In the genomic region with DNA sequence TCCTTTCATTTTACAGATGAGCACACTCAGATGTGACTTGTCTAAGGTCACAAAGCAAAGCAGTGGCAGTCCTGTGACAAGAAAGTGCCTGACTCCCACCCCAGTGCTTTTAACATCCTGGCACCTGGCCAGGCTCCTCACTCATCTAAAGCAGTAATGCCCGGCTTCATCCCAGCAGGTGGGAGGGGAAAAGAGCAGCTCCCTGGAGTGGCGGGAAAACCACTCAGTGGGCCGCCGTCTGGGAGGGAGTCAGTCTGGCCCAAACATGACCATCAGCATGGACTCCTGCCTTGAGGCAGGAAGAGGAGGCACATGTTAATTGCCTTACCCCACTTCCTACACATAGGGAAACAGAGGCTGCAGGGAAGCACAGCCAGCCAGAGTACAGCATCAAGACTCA, we compare ENCODE assay signal across 1 cellular context.
TF ChIP-seq lines count a peak whose summit lies in the region.

No MANE protein-coding gene starts in this region.

TF ChIP-seq in HEK293, 187 proteins besides CTCF, POLR2A, EP300 and RAD21:
- TF ChIP-seq, protein P1, sequence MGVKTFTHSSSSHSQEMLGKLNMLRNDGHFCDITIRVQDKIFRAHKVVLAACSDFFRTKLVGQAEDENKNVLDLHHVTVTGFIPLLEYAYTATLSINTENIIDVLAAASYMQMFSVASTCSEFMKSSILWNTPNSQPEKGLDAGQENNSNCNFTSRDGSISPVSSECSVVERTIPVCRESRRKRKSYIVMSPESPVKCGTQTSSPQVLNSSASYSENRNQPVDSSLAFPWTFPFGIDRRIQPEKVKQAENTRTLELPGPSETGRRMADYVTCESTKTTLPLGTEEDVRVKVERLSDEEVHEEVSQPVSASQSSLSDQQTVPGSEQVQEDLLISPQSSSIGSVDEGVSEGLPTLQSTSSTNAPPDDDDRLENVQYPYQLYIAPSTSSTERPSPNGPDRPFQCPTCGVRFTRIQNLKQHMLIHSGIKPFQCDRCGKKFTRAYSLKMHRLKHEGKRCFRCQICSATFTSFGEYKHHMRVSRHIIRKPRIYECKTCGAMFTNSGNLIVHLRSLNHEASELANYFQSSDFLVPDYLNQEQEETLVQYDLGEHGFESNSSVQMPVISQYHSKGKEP (tag by site-specific recombination; IDR thresholded peaks at IDR 0.05), result peak; percentile 63
- TF ChIP-seq EGR2 (tag by site-specific recombination; IDR thresholded peaks at IDR 0.05; ENCODE audit: low read depth), result peak; percentile 79
- TF ChIP-seq, protein P2, sequence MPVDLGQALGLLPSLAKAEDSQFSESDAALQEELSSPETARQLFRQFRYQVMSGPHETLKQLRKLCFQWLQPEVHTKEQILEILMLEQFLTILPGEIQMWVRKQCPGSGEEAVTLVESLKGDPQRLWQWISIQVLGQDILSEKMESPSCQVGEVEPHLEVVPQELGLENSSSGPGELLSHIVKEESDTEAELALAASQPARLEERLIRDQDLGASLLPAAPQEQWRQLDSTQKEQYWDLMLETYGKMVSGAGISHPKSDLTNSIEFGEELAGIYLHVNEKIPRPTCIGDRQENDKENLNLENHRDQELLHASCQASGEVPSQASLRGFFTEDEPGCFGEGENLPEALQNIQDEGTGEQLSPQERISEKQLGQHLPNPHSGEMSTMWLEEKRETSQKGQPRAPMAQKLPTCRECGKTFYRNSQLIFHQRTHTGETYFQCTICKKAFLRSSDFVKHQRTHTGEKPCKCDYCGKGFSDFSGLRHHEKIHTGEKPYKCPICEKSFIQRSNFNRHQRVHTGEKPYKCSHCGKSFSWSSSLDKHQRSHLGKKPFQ (tag by site-specific recombination; IDR thresholded peaks at IDR 0.05), result 0 out of 2 replicates have a peak, but pooled peaks have one; percentile 40
- 0 out of 2 replicates have a peak, but pooled peaks have one; percentile 55 for TF ChIP-seq ZFP69B (tag by site-specific recombination; IDR thresholded peaks at IDR 0.05)
- peak; percentile 76 for TF ChIP-seq ZFHX2 (tag by site-specific recombination; conservative IDR thresholded peaks at IDR 0.05)
- no peak for TF ChIP-seq ZNF701 (tag by site-specific recombination; IDR thresholded peaks at IDR 0.05)
- TF ChIP-seq GLIS2 (tag by site-specific recombination; IDR thresholded peaks at IDR 0.05), result peak; percentile 69
- peak; percentile 97 for TF ChIP-seq FEZF1 (tag by site-specific recombination; IDR thresholded peaks at IDR 0.05)
- TF ChIP-seq ZNF585B (tag by site-specific recombination; IDR thresholded peaks at IDR 0.05), result no peak
- TF ChIP-seq ZBTB8A (tag by site-specific recombination; IDR thresholded peaks at IDR 0.05), result peak; percentile 23
- peak; percentile 47 for TF ChIP-seq SP2 (tag by site-specific recombination; IDR thresholded peaks at IDR 0.05)
- TF ChIP-seq IKZF3 (tag by site-specific recombination; IDR thresholded peaks at IDR 0.05), result peak; percentile 97
- no peak for TF ChIP-seq ZNF548 (tag by site-specific recombination; IDR thresholded peaks at IDR 0.05)
- TF ChIP-seq, protein P3, sequence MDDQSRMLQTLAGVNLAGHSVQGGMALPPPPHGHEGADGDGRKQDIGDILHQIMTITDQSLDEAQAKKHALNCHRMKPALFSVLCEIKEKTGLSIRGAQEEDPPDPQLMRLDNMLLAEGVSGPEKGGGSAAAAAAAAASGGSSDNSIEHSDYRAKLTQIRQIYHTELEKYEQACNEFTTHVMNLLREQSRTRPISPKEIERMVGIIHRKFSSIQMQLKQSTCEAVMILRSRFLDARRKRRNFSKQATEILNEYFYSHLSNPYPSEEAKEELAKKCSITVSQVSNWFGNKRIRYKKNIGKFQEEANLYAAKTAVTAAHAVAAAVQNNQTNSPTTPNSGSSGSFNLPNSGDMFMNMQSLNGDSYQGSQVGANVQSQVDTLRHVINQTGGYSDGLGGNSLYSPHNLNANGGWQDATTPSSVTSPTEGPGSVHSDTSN (CRISPR knock-in tag; IDR thresholded peaks at IDR 0.05), result no peak
- TF ChIP-seq, protein P4, sequence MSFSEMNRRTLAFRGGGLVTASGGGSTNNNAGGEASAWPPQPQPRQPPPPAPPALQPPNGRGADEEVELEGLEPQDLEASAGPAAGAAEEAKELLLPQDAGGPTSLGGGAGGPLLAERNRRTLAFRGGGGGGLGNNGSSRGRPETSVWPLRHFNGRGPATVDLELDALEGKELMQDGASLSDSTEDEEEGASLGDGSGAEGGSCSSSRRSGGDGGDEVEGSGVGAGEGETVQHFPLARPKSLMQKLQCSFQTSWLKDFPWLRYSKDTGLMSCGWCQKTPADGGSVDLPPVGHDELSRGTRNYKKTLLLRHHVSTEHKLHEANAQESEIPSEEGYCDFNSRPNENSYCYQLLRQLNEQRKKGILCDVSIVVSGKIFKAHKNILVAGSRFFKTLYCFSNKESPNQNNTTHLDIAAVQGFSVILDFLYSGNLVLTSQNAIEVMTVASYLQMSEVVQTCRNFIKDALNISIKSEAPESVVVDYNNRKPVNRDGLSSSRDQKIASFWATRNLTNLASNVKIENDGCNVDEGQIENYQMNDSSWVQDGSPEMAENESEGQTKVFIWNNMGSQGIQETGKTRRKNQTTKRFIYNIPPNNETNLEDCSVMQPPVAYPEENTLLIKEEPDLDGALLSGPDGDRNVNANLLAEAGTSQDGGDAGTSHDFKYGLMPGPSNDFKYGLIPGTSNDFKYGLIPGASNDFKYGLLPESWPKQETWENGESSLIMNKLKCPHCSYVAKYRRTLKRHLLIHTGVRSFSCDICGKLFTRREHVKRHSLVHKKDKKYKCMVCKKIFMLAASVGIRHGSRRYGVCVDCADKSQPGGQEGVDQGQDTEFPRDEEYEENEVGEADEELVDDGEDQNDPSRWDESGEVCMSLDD (tag by site-specific recombination; IDR thresholded peaks at IDR 0.05), result no peak
- TF ChIP-seq ZNF600 (tag by site-specific recombination; IDR thresholded peaks at IDR 0.05), result peak; percentile 28; the same call in 1 of the 2 replicates
- peak; percentile 66; the same call in 1 of the 2 replicates for TF ChIP-seq ZNF24 (tag by site-specific recombination; IDR thresholded peaks at IDR 0.05)
- peak; percentile 82; the same call in 1 of the 2 replicates for TF ChIP-seq ZNF423 (tag by site-specific recombination; IDR thresholded peaks at IDR 0.05)
- TF ChIP-seq OSR2 (tag by site-specific recombination; IDR thresholded peaks at IDR 0.05), result peak; percentile 66
- peak; percentile 84 for TF ChIP-seq GLIS1 (tag by site-specific recombination; IDR thresholded peaks at IDR 0.05)
- no peak for TF ChIP-seq ZBTB1 (tag by site-specific recombination; IDR thresholded peaks at IDR 0.05)
- TF ChIP-seq ZNF341 (tag by site-specific recombination; IDR thresholded peaks at IDR 0.05; ENCODE audit: low read depth), result peak; percentile 88
- TF ChIP-seq ZNF394 (tag by site-specific recombination; IDR thresholded peaks at IDR 0.05; ENCODE audit: borderline replicate concordance), result peak; percentile 57
- 0 out of 2 replicates have a peak, but pooled peaks have one; percentile 4 for TF ChIP-seq ZNF624 (tag by site-specific recombination; IDR thresholded peaks at IDR 0.05)
- TF ChIP-seq SP7 (tag by site-specific recombination; IDR thresholded peaks at IDR 0.05), result peak; percentile 33; the same call in 1 of the 2 replicates
- TF ChIP-seq ZNF561 (tag by site-specific recombination; IDR thresholded peaks at IDR 0.05; ENCODE audit: borderline replicate concordance), result peak; percentile 97
- TF ChIP-seq ZNF664 (tag by site-specific recombination; IDR thresholded peaks at IDR 0.05), result peak; percentile 53; the same call in 1 of the 2 replicates
- TF ChIP-seq ZSCAN30 (tag by site-specific recombination; IDR thresholded peaks at IDR 0.05), result peak; percentile 79; the same call in 1 of the 2 replicates
- TF ChIP-seq, protein P5, sequence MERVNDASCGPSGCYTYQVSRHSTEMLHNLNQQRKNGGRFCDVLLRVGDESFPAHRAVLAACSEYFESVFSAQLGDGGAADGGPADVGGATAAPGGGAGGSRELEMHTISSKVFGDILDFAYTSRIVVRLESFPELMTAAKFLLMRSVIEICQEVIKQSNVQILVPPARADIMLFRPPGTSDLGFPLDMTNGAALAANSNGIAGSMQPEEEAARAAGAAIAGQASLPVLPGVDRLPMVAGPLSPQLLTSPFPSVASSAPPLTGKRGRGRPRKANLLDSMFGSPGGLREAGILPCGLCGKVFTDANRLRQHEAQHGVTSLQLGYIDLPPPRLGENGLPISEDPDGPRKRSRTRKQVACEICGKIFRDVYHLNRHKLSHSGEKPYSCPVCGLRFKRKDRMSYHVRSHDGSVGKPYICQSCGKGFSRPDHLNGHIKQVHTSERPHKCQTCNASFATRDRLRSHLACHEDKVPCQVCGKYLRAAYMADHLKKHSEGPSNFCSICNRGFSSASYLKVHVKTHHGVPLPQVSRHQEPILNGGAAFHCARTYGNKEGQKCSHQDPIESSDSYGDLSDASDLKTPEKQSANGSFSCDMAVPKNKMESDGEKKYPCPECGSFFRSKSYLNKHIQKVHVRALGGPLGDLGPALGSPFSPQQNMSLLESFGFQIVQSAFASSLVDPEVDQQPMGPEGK (tag by site-specific recombination; IDR thresholded peaks at IDR 0.05), result 0 out of 2 replicates have a peak, but pooled peaks have one; percentile 45
- TF ChIP-seq ZNF155 (tag by site-specific recombination; IDR thresholded peaks at IDR 0.05), result no peak
- peak; percentile 12; the same call in 1 of the 2 replicates for TF ChIP-seq KLF8 (tag by site-specific recombination; IDR thresholded peaks at IDR 0.05)
- peak; percentile 83 for TF ChIP-seq ZNF366 (tag by site-specific recombination; conservative IDR thresholded peaks at IDR 0.05)
- peak; percentile 37; the same call in 1 of the 2 replicates for TF ChIP-seq ZNF629 (tag by site-specific recombination; IDR thresholded peaks at IDR 0.05)
- peak; percentile 25; the same call in 1 of the 2 replicates for TF ChIP-seq TRIM28 (IDR thresholded peaks at IDR 0.05; ENCODE audit: borderline replicate concordance, low read length)
- peak; percentile 66 for TF ChIP-seq SCRT2 (tag by site-specific recombination; IDR thresholded peaks at IDR 0.05)
- peak; percentile 97 for TF ChIP-seq ZIC2 (tag by site-specific recombination; IDR thresholded peaks at IDR 0.05)
- peak; percentile 77; the same call in 1 of the 2 replicates for TF ChIP-seq ZNF184 (tag by site-specific recombination; IDR thresholded peaks at IDR 0.05)
- no peak for TF ChIP-seq KLF7 (tag by site-specific recombination; IDR thresholded peaks at IDR 0.05; ENCODE audit: borderline replicate concordance)
- TF ChIP-seq, protein P6, sequence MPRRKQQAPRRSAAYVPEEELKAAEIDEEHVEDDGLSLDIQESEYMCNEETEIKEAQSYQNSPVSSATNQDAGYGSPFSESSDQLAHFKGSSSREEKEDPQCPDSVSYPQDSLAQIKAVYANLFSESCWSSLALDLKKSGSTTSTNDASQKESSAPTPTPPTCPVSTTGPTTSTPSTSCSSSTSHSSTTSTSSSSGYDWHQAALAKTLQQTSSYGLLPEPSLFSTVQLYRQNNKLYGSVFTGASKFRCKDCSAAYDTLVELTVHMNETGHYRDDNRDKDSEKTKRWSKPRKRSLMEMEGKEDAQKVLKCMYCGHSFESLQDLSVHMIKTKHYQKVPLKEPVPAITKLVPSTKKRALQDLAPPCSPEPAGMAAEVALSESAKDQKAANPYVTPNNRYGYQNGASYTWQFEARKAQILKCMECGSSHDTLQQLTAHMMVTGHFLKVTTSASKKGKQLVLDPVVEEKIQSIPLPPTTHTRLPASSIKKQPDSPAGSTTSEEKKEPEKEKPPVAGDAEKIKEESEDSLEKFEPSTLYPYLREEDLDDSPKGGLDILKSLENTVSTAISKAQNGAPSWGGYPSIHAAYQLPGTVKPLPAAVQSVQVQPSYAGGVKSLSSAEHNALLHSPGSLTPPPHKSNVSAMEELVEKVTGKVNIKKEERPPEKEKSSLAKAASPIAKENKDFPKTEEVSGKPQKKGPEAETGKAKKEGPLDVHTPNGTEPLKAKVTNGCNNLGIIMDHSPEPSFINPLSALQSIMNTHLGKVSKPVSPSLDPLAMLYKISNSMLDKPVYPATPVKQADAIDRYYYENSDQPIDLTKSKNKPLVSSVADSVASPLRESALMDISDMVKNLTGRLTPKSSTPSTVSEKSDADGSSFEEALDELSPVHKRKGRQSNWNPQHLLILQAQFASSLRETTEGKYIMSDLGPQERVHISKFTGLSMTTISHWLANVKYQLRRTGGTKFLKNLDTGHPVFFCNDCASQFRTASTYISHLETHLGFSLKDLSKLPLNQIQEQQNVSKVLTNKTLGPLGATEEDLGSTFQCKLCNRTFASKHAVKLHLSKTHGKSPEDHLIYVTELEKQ (tag by site-specific recombination; IDR thresholded peaks at IDR 0.05; ENCODE audit: borderline replicate concordance), result no peak
TF ChIP-seq in HEK293: peak in this region for 30.
